Comparison of ENCODE assay signal across 27 cellular contexts in genomic region chr20:16404171-16404570, GRCh38.
"Had no signal": no experiment of that assay in that cellular context is flagged by ENCODE, and none has a peak within 500 bp of the region (broad histone marks: within the 10 kb centered on the region; RNA-seq: fewer than 3 reads in every experiment).

No MANE protein-coding gene starts in this region.

- H3K4me1 ChIP-seq: esophagus muscularis mucosa, foreskin keratinocyte, gastroesophageal sphincter, right atrium auricular region, spleen, uterus had no signal

- H3K4me2 ChIP-seq: hepatocyte had no signal

- H3K79me2 ChIP-seq: hepatocyte, parathyroid adenoma had no signal

- ATAC-seq: foreskin keratinocyte; gastroesophageal sphincter; left lobe of liver; natural killer cell treated with Interleukin-12 subunit alpha and Interleukin-12 subunit beta and Interleukin-15 and Interleukin-18, amount 100 ng/mL, for 72 hours; stimulated activated memory B cell treated with anti-CD40 and anti-IgM and Interleukin-4, amounts not matched to agents 10 μg/mL and 1 μg/mL and 100 μg/mL, for 72 hours; upper lobe of right lung had no signal

- H3K4me3 Mint-ChIP-seq: memory B cell; natural killer cell treated with Interleukin-12 subunit alpha and Interleukin-12 subunit beta and Interleukin-15 and Interleukin-18, amount 100 ng/mL, for 72 hours; neural crest cell; stimulated activated memory B cell treated with anti-CD40 and anti-IgM and Interleukin-4, amounts not matched to agents 10 μg/mL and 1 μg/mL and 100 μg/mL, for 72 hours; stimulated activated naive CD8-positive, alpha-beta T cell treated with anti-CD3 and anti-CD28 coated beads, Interleukin-15, Interleukin-2, amounts not matched to agents 100 ng/mL and 50 ng/mL, for 24 hours had no signal

- H3K27ac ChIP-seq: dorsolateral prefrontal cortex, epithelial cell of prostate, esophagus muscularis mucosa, foreskin keratinocyte, gastroesophageal sphincter, heart left ventricle, hepatocyte, parathyroid adenoma, right atrium auricular region, skin epidermis, spleen, thoracic aorta, tibial nerve, upper lobe of right lung, uterus had no signal

- H3K9me3 Mint-ChIP-seq: memory B cell; natural killer cell treated with Interleukin-12 subunit alpha and Interleukin-12 subunit beta and Interleukin-15 and Interleukin-18, amount 100 ng/mL, for 72 hours; stimulated activated memory B cell treated with anti-CD40 and anti-IgM and Interleukin-4, amounts not matched to agents 10 μg/mL and 1 μg/mL and 100 μg/mL, for 72 hours; stimulated activated naive CD8-positive, alpha-beta T cell treated with anti-CD3 and anti-CD28 coated beads, Interleukin-15, Interleukin-2, amounts not matched to agents 100 ng/mL and 50 ng/mL, for 24 hours had no signal

- H3K36me3 ChIP-seq: thoracic aorta, uterus had no signal

- H3K27ac Mint-ChIP-seq: natural killer cell treated with Interleukin-12 subunit alpha and Interleukin-12 subunit beta and Interleukin-15 and Interleukin-18, amount 100 ng/mL, for 72 hours; progenitor cell of endocrine pancreas; stimulated activated memory B cell treated with anti-CD40 and anti-IgM and Interleukin-4, amounts not matched to agents 10 μg/mL and 1 μg/mL and 100 μg/mL, for 72 hours; stimulated activated naive CD8-positive, alpha-beta T cell treated with anti-CD3 and anti-CD28 coated beads, Interleukin-15, Interleukin-2, amounts not matched to agents 100 ng/mL and 50 ng/mL, for 24 hours had no signal

- H3K4me3 ChIP-seq: dorsolateral prefrontal cortex, esophagus muscularis mucosa, gastroesophageal sphincter, heart left ventricle, hepatocyte, lung, right atrium auricular region, skin epidermis, spleen, thoracic aorta, tibial nerve, upper lobe of right lung, uterus had no signal

- H3K9me3 ChIP-seq: esophagus muscularis mucosa, gastroesophageal sphincter, heart left ventricle, right atrium auricular region, spleen, thoracic aorta, tibial nerve, upper lobe of right lung, uterus had no signal

- H3K4me1 Mint-ChIP-seq: neural crest cell had no signal

- H2AFZ ChIP-seq: hepatocyte, parathyroid adenoma had no signal

- DNase-seq: dorsolateral prefrontal cortex; effector CD4-positive, alpha-beta T cell; foreskin keratinocyte; heart left ventricle; kidney; spleen; stimulated activated CD4-positive, alpha-beta T cell treated with anti-CD3 and anti-CD28 coated beads, Interleukin-4, amount 100 ng/mL, for 4 hours; upper lobe of right lung; uterus had no signal

- H3K27me3 ChIP-seq: dorsolateral prefrontal cortex, esophagus muscularis mucosa, foreskin keratinocyte, gastroesophageal sphincter, heart left ventricle, hepatocyte, right atrium auricular region, spleen, tibial nerve, upper lobe of right lung, uterus had no signal

- FAIRE-seq: colon, kidney had no signal

- H3K27me3 Mint-ChIP-seq: memory B cell; natural killer cell treated with Interleukin-12 subunit alpha and Interleukin-12 subunit beta and Interleukin-15 and Interleukin-18, amount 100 ng/mL, for 72 hours; progenitor cell of endocrine pancreas; stimulated activated memory B cell treated with anti-CD40 and anti-IgM and Interleukin-4, amounts not matched to agents 10 μg/mL and 1 μg/mL and 100 μg/mL, for 72 hours; stimulated activated naive CD8-positive, alpha-beta T cell treated with anti-CD3 and anti-CD28 coated beads, Interleukin-15, Interleukin-2, amounts not matched to agents 100 ng/mL and 50 ng/mL, for 24 hours had no signal

- H3K9ac ChIP-seq: parathyroid adenoma had no signal
